In genomic region chr20:10656270-10656669, GRCh38 we compare ENCODE assay signal across 1 cellular context.
TF ChIP-seq lines count a peak whose summit lies in the region.

No MANE protein-coding gene starts in this region.

TF ChIP-seq in WTC11, 78 proteins besides CTCF, POLR2A, EP300 and RAD21 (continued from another document):
- TF ChIP-seq ELF4 (CRISPR knock-in tag; IDR thresholded peaks at IDR 0.05; ENCODE audit: low read depth) (no peak), ZNF219 (CRISPR knock-in tag; IDR thresholded peaks at IDR 0.05; ENCODE audit: borderline replicate concordance) (no peak), ATF3 (CRISPR knock-in tag; conservative IDR thresholded peaks at IDR 0.05) (no peak), RELA (CRISPR knock-in tag; IDR thresholded peaks at IDR 0.05; ENCODE audit: borderline replicate concordance) (no peak), FOXJ3 (CRISPR knock-in tag; IDR thresholded peaks at IDR 0.05; ENCODE audit: borderline replicate concordance) (no peak), EMX1 (CRISPR knock-in tag; IDR thresholded peaks at IDR 0.05) (no peak), ZNF138 (CRISPR knock-in tag; conservative IDR thresholded peaks at IDR 0.05) (no peak)
TF ChIP-seq in WTC11: peak in this region for 0.
